In the genomic region with DNA sequence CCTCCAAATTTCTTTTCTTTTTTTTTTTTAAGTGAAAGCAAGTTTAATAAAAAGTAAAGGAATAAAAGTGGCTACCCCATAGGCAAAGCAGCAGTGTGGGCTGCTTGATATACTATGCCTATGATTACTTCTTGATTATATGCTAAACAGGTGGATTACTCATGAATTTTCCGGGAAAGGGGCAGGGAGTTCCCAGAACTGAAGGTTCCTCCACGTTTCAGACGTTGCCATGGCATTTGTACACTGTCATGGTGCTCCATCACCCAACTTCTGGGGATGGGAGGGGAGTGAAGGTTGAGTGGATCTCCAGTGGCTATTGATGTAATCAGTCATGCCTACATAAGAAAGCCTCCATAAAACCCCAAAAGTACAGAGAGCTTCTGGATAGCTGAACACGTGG, we compare ENCODE assay signal across 37 cellular contexts.
"Had no signal": no experiment of that assay in that cellular context is flagged by ENCODE, and none has a peak within 500 bp of the region (broad histone marks: within the 10 kb centered on the region; RNA-seq: fewer than 3 reads in every experiment).

No MANE protein-coding gene starts in this region.

- ATAC-seq: activated naive CD4-positive, alpha-beta T cell treated with anti-CD3 and anti-CD28 coated beads, Interleukin-2, amount 50 U/mL, for 72 hours; activated T-cell treated with anti-CD3 and anti-CD28 coated beads, Interleukin-2, amount 50 U/mL, for 4 hours; activated T-cell treated with anti-CD3 and anti-CD28 coated beads, Interleukin-2, amount 50 U/mL, for 72 hours; activated T-helper 17 cell treated with anti-CD3 and anti-CD28 coated beads, Interleukin-2, amount 50 U/mL, for 72 hours had no signal

- H3K36me3 ChIP-seq: adrenal gland, cardiac muscle cell had no signal

- H3K4me3 ChIP-seq: adrenal gland, cardiac muscle cell had no signal

- H3K36me3 Mint-ChIP-seq: activated CD4-positive, alpha-beta memory T cell treated with anti-CD3 and anti-CD28 coated beads for 36 hours; activated naive CD4-positive, alpha-beta T cell treated with anti-CD3 and anti-CD28 coated beads, Interleukin-2, amount 50 U/mL, for 72 hours; activated naive CD8-positive, alpha-beta T cell treated with anti-CD3 and anti-CD28 coated beads for 36 hours; brain had no signal

- DNase-seq: activated B cell treated with CpG ODN at 0.5 μM for 24 hours; activated CD4-positive, alpha-beta memory T cell treated with anti-CD3 and anti-CD28 coated beads for 36 hours; activated CD4-positive, alpha-beta T cell treated with anti-CD3 and anti-CD28 coated beads for 4 hours; activated CD4-positive, alpha-beta T cell treated with anti-CD3 and anti-CD28 coated beads, Interleukin-2, amount 10 ng/mL, durations not matched to agents 24 days and 14 days; activated CD4-positive, alpha-beta T cell treated with anti-CD3 and anti-CD28 coated beads, Interleukin-2, amount 50 U/mL, for 1 hour; activated CD4-positive, alpha-beta T cell treated with anti-CD3 and anti-CD28 coated beads, Interleukin-2, amount 50 U/mL, for 4 hours; activated CD4-positive, CD25-positive, alpha-beta regulatory T cell treated with anti-CD3 and anti-CD28 coated beads, Interleukin-2, amount 50 U/mL, for 72 hours; activated CD8-positive, alpha-beta memory T cell treated with anti-CD3 and anti-CD28 coated beads, Interleukin-2, amount 50 U/mL, for 4 hours; activated effector memory CD4-positive, alpha-beta T cell treated with anti-CD3 and anti-CD28 coated beads, Interleukin-2, amount 50 U/mL, for 16 hours; activated gamma-delta T cell treated with Interleukin-2 at 50 U/mL for 16 hours; activated naive CD4-positive, alpha-beta T cell; activated naive CD4-positive, alpha-beta T cell treated with anti-CD3 and anti-CD28 coated beads for 36 hours; activated naive CD4-positive, alpha-beta T cell treated with anti-CD3 and anti-CD28 coated beads, Interleukin-2, amount 50 U/mL, for 16 hours; activated naive CD8-positive, alpha-beta T cell treated with anti-CD3 and anti-CD28 coated beads for 36 hours; activated T-cell treated with anti-CD3 and anti-CD28 coated beads for 4 hours; activated T-cell treated with anti-CD3 and anti-CD28 coated beads, Interleukin-2, amount 50 U/mL, for 1 hour; activated T-cell treated with anti-CD3 and anti-CD28 coated beads, Interleukin-2, amount 50 U/mL, for 4 hours; activated T-cell treated with anti-CD3 and anti-CD28 coated beads, Interleukin-2, amount 50 U/mL, for 72 hours; adrenal gland; amniotic stem cell; aorta; caudate nucleus; cerebellar nuclear complex; T-helper 1 cell; T-helper 2 cell; T-helper 9 cell had no signal

- H3K9me3 ChIP-seq: adrenal gland had no signal

- FAIRE-seq: bronchial epithelial cell, TTC549 had no signal

- H3K27ac ChIP-seq: adrenal gland, cardiac muscle cell, VCaP had no signal

- H3K4me3 Mint-ChIP-seq: activated B cell treated with CpG ODN at 0.5 μM for 24 hours; activated CD4-positive, alpha-beta memory T cell treated with anti-CD3 and anti-CD28 coated beads for 36 hours; activated CD4-positive, alpha-beta T cell treated with anti-CD3 and anti-CD28 coated beads, Interleukin-2, amount 10 ng/mL, durations not matched to agents 24 days and 14 days; activated naive CD4-positive, alpha-beta T cell treated with anti-CD3 and anti-CD28 coated beads for 36 hours; activated naive CD8-positive, alpha-beta T cell treated with anti-CD3 and anti-CD28 coated beads for 36 hours; activated T-cell treated with anti-CD3 and anti-CD28 coated beads, Interleukin-2, amount 50 U/mL, for 4 hours; activated T-cell treated with anti-CD3 and anti-CD28 coated beads, Interleukin-2, amount 50 U/mL, for 72 hours; activated T-helper 1 cell treated with anti-CD3 and anti-CD28 coated beads, Interleukin-12 subunit alpha, Interleukin-12 subunit beta, Interleukin-2, Interleukin-4 antibody, amounts not matched to agents 30 ng/mL and 10 ng/mL and 1 ng/mL, durations not matched to agents 14 hours and 24 hours and 36 hours; activated T-helper 17 cell treated with anti-CD3 and anti-CD28 coated beads, Interleukin-2, amount 50 U/mL, for 72 hours; brain; central memory CD8-positive, alpha-beta T cell; T-helper 1 cell treated with Interleukin-12 subunit alpha and Interleukin-12 subunit beta and Interleukin-4 antibody, amounts not matched to agents 30 μg/mL and 1 μg/mL, for 36 hours; T-helper 2 cell treated with Interferon-gamma antibody and Interleukin-4, amounts not matched to agents 5 μg/mL and 100 μg/mL, for 36 hours had no signal

- H3K27me3 Mint-ChIP-seq: activated B cell treated with CpG ODN at 0.5 μM for 24 hours had no signal

- H3K27ac Mint-ChIP-seq: activated B cell treated with CpG ODN at 0.5 μM for 24 hours; activated CD4-positive, alpha-beta memory T cell treated with anti-CD3 and anti-CD28 coated beads for 36 hours; activated CD4-positive, alpha-beta T cell treated with anti-CD3 and anti-CD28 coated beads, Interleukin-2, amount 10 ng/mL, durations not matched to agents 24 days and 14 days; activated naive CD4-positive, alpha-beta T cell treated with anti-CD3 and anti-CD28 coated beads for 36 hours; activated naive CD4-positive, alpha-beta T cell treated with anti-CD3 and anti-CD28 coated beads, Interleukin-2, amount 50 U/mL, for 72 hours; activated naive CD8-positive, alpha-beta T cell treated with anti-CD3 and anti-CD28 coated beads for 36 hours; activated T-cell treated with anti-CD3 and anti-CD28 coated beads, Interleukin-2, amount 50 U/mL, for 72 hours; activated T-helper 1 cell treated with anti-CD3 and anti-CD28 coated beads, Interleukin-12 subunit alpha, Interleukin-12 subunit beta, Interleukin-2, Interleukin-4 antibody, amounts not matched to agents 30 ng/mL and 10 ng/mL and 1 ng/mL, durations not matched to agents 14 hours and 24 hours and 36 hours; activated T-helper 17 cell treated with anti-CD3 and anti-CD28 coated beads, Interleukin-2, amount 50 U/mL, for 72 hours; brain; T-helper 1 cell treated with Interleukin-12 subunit alpha and Interleukin-12 subunit beta and Interleukin-4 antibody, amounts not matched to agents 30 μg/mL and 1 μg/mL, for 36 hours; T-helper 2 cell treated with Interferon-gamma antibody and Interleukin-4, amounts not matched to agents 5 μg/mL and 100 μg/mL, for 36 hours had no signal

- H3K9me3 Mint-ChIP-seq: activated B cell treated with CpG ODN at 0.5 μM for 24 hours; activated CD4-positive, alpha-beta memory T cell treated with anti-CD3 and anti-CD28 coated beads for 36 hours; activated CD4-positive, alpha-beta T cell treated with anti-CD3 and anti-CD28 coated beads, Interleukin-2, amount 10 ng/mL, durations not matched to agents 24 days and 14 days; activated naive CD4-positive, alpha-beta T cell treated with anti-CD3 and anti-CD28 coated beads for 36 hours; activated naive CD8-positive, alpha-beta T cell treated with anti-CD3 and anti-CD28 coated beads for 36 hours; activated T-cell treated with anti-CD3 and anti-CD28 coated beads, Interleukin-2, amount 50 U/mL, for 4 hours; activated T-helper 1 cell treated with anti-CD3 and anti-CD28 coated beads, Interleukin-12 subunit alpha, Interleukin-12 subunit beta, Interleukin-2, Interleukin-4 antibody, amounts not matched to agents 30 ng/mL and 10 ng/mL and 1 ng/mL, durations not matched to agents 14 hours and 24 hours and 36 hours; brain; central memory CD8-positive, alpha-beta T cell; T-helper 1 cell treated with Interleukin-12 subunit alpha and Interleukin-12 subunit beta and Interleukin-4 antibody, amounts not matched to agents 30 μg/mL and 1 μg/mL, for 36 hours; T-helper 2 cell treated with Interferon-gamma antibody and Interleukin-4, amounts not matched to agents 5 μg/mL and 100 μg/mL, for 36 hours had no signal

- H3K4me1 ChIP-seq: adrenal gland had no signal

- H3K4me1 Mint-ChIP-seq: activated B cell treated with CpG ODN at 0.5 μM for 24 hours; activated CD4-positive, alpha-beta T cell treated with anti-CD3 and anti-CD28 coated beads, Interleukin-2, amount 10 ng/mL, durations not matched to agents 24 days and 14 days; activated naive CD8-positive, alpha-beta T cell treated with anti-CD3 and anti-CD28 coated beads for 36 hours; activated T-helper 17 cell treated with anti-CD3 and anti-CD28 coated beads, Interleukin-2, amount 50 U/mL, for 72 hours; brain; central memory CD8-positive, alpha-beta T cell had no signal
